ENCODE assay signal across 1 cellular context in the genomic region with DNA sequence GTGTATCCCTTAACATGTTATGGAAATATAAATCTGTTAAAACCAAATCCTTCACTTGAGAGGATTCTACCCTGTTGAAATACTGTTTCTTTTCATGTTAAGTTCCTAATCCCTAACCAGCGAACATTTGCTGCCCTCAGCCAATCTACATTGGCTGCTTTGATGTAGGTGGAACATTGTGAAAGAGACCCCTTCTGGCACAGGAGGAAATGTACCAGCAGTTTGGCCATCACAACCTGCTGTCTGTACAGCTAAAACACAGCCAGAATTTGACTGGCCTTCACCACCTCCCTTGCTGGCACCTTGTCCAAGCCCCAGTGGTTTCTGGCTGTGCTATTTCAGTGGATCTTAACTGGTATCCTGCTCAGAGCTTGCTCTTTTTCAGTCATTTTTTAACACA.
TF ChIP-seq lines count a peak whose summit lies in the region.

No MANE protein-coding gene starts in this region.

TF ChIP-seq in H1, 55 proteins besides CTCF, POLR2A, EP300 and RAD21:
- TF ChIP-seq JUND (IDR thresholded peaks at IDR 0.05; ENCODE audit: low read length) (no peak), FOSL1 (IDR thresholded peaks at IDR 0.05; ENCODE audit: insufficient read depth, low read depth, low read length) (no peak), KDM4A (IDR thresholded peaks at IDR 0.05; ENCODE audit: low read depth, low read length, severe bottlenecking) (no peak), JUN (IDR thresholded peaks at IDR 0.05; ENCODE audit: low read depth, low read length) (no peak), TAF1 (IDR thresholded peaks at IDR 0.05; ENCODE audit: low read depth, low read length) (no peak), ASH2L (IDR thresholded peaks at IDR 0.05; ENCODE audit: low read length) (no peak), BACH1 (IDR thresholded peaks at IDR 0.05; ENCODE audit: low read length) (no peak), RXRA (IDR thresholded peaks at IDR 0.05; ENCODE audit: insufficient read depth, low read depth, low read length) (no peak), CEBPB (IDR thresholded peaks at IDR 0.05; ENCODE audit: low read depth, low read length) (no peak), CHD2 (IDR thresholded peaks at IDR 0.05; ENCODE audit: low read length) (no peak), SIRT6 (IDR thresholded peaks at IDR 0.05; ENCODE audit: low read length) (no peak), BRCA1 (IDR thresholded peaks at IDR 0.05; ENCODE audit: low read depth, low read length) (no peak), RNF2 (IDR thresholded peaks at IDR 0.05; ENCODE audit: borderline replicate concordance, low read depth, low read length, missing control alignments, poor library complexity, severe bottlenecking) (no peak), CBX8 (IDR thresholded peaks at IDR 0.05; ENCODE audit: borderline replicate concordance, low read depth, low read length) (no peak)
- TF ChIP-seq, protein P1, sequence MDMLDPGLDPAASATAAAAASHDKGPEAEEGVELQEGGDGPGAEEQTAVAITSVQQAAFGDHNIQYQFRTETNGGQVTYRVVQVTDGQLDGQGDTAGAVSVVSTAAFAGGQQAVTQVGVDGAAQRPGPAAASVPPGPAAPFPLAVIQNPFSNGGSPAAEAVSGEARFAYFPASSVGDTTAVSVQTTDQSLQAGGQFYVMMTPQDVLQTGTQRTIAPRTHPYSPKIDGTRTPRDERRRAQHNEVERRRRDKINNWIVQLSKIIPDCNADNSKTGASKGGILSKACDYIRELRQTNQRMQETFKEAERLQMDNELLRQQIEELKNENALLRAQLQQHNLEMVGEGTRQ (IDR thresholded peaks at IDR 0.05; ENCODE audit: low read length): no peak
- TF ChIP-seq, protein P2, sequence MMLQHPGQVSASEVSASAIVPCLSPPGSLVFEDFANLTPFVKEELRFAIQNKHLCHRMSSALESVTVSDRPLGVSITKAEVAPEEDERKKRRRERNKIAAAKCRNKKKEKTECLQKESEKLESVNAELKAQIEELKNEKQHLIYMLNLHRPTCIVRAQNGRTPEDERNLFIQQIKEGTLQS (IDR thresholded peaks at IDR 0.05; ENCODE audit: insufficient read depth, low read depth, low read length): no peak
TF ChIP-seq in H1: peak in this region for 0.
